ENCODE assay signal across 27 cellular contexts in genomic region chr2:152355411-152355831, GRCh38. TPM values are rescaled to one million over a fixed set of nuclear protein-coding genes. Genes with fewer than 3 reads are reported as not detected.
DNase-seq lines count a peak whose midpoint lies in the region; ATAC-seq and TF ChIP-seq lines count a peak whose summit lies in the region.
"Had no signal": no experiment of that assay in that cellular context is flagged by ENCODE, and none has a peak within 500 bp of the region (broad histone marks: within the 10 kb centered on the region; RNA-seq: fewer than 3 reads in every experiment).

No MANE protein-coding gene starts in this region.

- H3K27ac ChIP-seq in layer of hippocampus (ENCODE audit: low read depth, low read length) (peak overlapping the region; percentile 66), substantia nigra (ENCODE audit: low read depth, low read length, poor library complexity, severe bottlenecking) (peak overlapping the region; percentile 80)
- H3K27ac ChIP-seq: brain microvascular endothelial cell, neural progenitor cell, psoas muscle, SJSA1 had no signal

- no peak for ATAC-seq in effector memory CD8-positive, alpha-beta T cell (replicated peaks)
- ATAC-seq: activated CD8-positive, alpha-beta memory T cell treated with anti-CD3 and anti-CD28 coated beads, Interleukin-2, amount 10 ng/mL, durations not matched to agents 7 days and 5 days; left lung; mucosa of descending colon; Panc1; stimulated activated naive B cell treated with anti-CD40 and anti-IgM and Interleukin-4, amounts not matched to agents 10 μg/mL and 1 μg/mL and 100 μg/mL, for 72 hours had no signal

- H3K4me3 Mint-ChIP-seq in Caco-2 (ENCODE audit: unreplicated experiment) (no peak overlapping the region), Calu3 (ENCODE audit: low read depth, unreplicated experiment) (no peak overlapping the region)
- no peak overlapping the region for H3K4me3 Mint-ChIP-seq in effector memory CD8-positive, alpha-beta T cell
- H3K4me3 Mint-ChIP-seq: activated CD4-positive, alpha-beta T cell treated with anti-CD3 and anti-CD28 coated beads, Interleukin-2, amount 10 ng/mL, durations not matched to agents 7 days and 5 days; activated CD8-positive, alpha-beta memory T cell treated with anti-CD3 and anti-CD28 coated beads, Interleukin-2, amount 10 ng/mL, durations not matched to agents 7 days and 5 days; activated naive CD8-positive, alpha-beta T cell; CD4-positive, CD25-positive, alpha-beta regulatory T cell; IgD-negative memory B cell; neural progenitor cell; stimulated activated naive B cell treated with anti-CD40 and anti-IgM and Interleukin-4, amounts not matched to agents 10 μg/mL and 1 μg/mL and 100 μg/mL, for 72 hours; T-helper 1 cell treated with Interleukin-12 subunit alpha and Interleukin-12 subunit beta and Interleukin-4 antibody, amounts not matched to agents 30 μg/mL and 1 μg/mL, for 36 hours had no signal

- no peaks in the 10 kb centered on the region for H3K36me3 ChIP-seq in Caco-2 (ENCODE audit: control insufficient read depth, insufficient read depth, low read length)
- H3K36me3 ChIP-seq: brain microvascular endothelial cell, left lung, neural progenitor cell, SJSA1 had no signal

- CTCF ChIA-PET in Caco-2 (lab: Charles Lee): no interaction called here
- CTCF ChIA-PET in Calu3 (lab: Charles Lee): interaction anchor here (0.7 kb wide), 1 partner anchor 477 kb away, joined by 3 read pairs; no protein-coding TSS in a partner anchor

- no TSS peak for BruUV-seq in Caco-2 (replicated peaks; lab: Mats Ljungman, UMichigan)
- BruUV-seq in Calu3 (replicated peaks; lab: Mats Ljungman, UMichigan): no TSS peak

- H3K27me3 Mint-ChIP-seq in Caco-2 (ENCODE audit: insufficient read depth, unreplicated experiment): no peaks in the 10 kb centered on the region
- H3K27me3 Mint-ChIP-seq in effector memory CD8-positive, alpha-beta T cell: no peaks in the 10 kb centered on the region
- H3K27me3 Mint-ChIP-seq in Calu3 (ENCODE audit: unreplicated experiment): no peaks in the 10 kb centered on the region
- H3K27me3 Mint-ChIP-seq: activated naive CD8-positive, alpha-beta T cell; CD4-positive, CD25-positive, alpha-beta regulatory T cell; IgD-negative memory B cell; stimulated activated naive B cell treated with anti-CD40 and anti-IgM and Interleukin-4, amounts not matched to agents 10 μg/mL and 1 μg/mL and 100 μg/mL, for 72 hours had no signal

- POLR2A ChIA-PET in Caco-2 (lab: Charles Lee): no interaction called here

- H3K9me3 Mint-ChIP-seq in Caco-2 (ENCODE audit: unreplicated experiment): no peaks in the 10 kb centered on the region
- no peaks in the 10 kb centered on the region for H3K9me3 Mint-ChIP-seq in effector memory CD8-positive, alpha-beta T cell
- no peaks in the 10 kb centered on the region for H3K9me3 Mint-ChIP-seq in Calu3 (ENCODE audit: low read depth, unreplicated experiment)
- H3K9me3 Mint-ChIP-seq: T-helper 1 cell treated with Interleukin-12 subunit alpha and Interleukin-12 subunit beta and Interleukin-4 antibody, amounts not matched to agents 30 μg/mL and 1 μg/mL, for 36 hours had no signal

- no peak for TF ChIP-seq CTCF in Caco-2 (IDR thresholded peaks at IDR 0.05; ENCODE audit: insufficient read depth in 1 of 2, low read depth in 1 of 2, low read length in 1 of 2, severe bottlenecking in 1 of 2, unreplicated experiment in 1 of 2)
- TF ChIP-seq CTCF in Calu3 (IDR thresholded peaks at IDR 0.05; ENCODE audit: unreplicated experiment): no peak

- H3K27ac Mint-ChIP-seq in Caco-2 (ENCODE audit: unreplicated experiment): peak overlapping the region; percentile 17
- no peak overlapping the region for H3K27ac Mint-ChIP-seq in effector memory CD8-positive, alpha-beta T cell
- no peak overlapping the region for H3K27ac Mint-ChIP-seq in Calu3 (ENCODE audit: unreplicated experiment)
- H3K27ac Mint-ChIP-seq: activated CD4-positive, alpha-beta T cell treated with anti-CD3 and anti-CD28 coated beads, Interleukin-2, amount 10 ng/mL, durations not matched to agents 7 days and 5 days; activated CD8-positive, alpha-beta memory T cell treated with anti-CD3 and anti-CD28 coated beads, Interleukin-2, amount 10 ng/mL, durations not matched to agents 7 days and 5 days; activated naive CD8-positive, alpha-beta T cell; CD4-positive, CD25-positive, alpha-beta regulatory T cell; IgD-negative memory B cell; neural progenitor cell; stimulated activated naive B cell treated with anti-CD40 and anti-IgM and Interleukin-4, amounts not matched to agents 10 μg/mL and 1 μg/mL and 100 μg/mL, for 72 hours; T-helper 1 cell treated with Interleukin-12 subunit alpha and Interleukin-12 subunit beta and Interleukin-4 antibody, amounts not matched to agents 30 μg/mL and 1 μg/mL, for 36 hours had no signal

- no peaks in the 10 kb centered on the region for H3K27me3 ChIP-seq in Caco-2 (replicated peaks; ENCODE audit: control insufficient read depth, insufficient read depth, low read length)
- no peaks in the 10 kb centered on the region for H3K27me3 ChIP-seq in layer of hippocampus (ENCODE audit: control insufficient read depth, insufficient read depth, low read length)
- H3K27me3 ChIP-seq: brain microvascular endothelial cell, left lung, neural progenitor cell, SJSA1 had no signal

- H3K4me1 ChIP-seq in Caco-2: peaks cover 36% of the 10 kb centered on the region
- H3K4me1 ChIP-seq: neural progenitor cell had no signal

- DNase-seq in Caco-2: no peak
- peak; percentile 15 for DNase-seq in astrocyte of the hippocampus (ENCODE audit: low read depth, low spot score)
- peak in 1 of 49 donors; percentile 11 for DNase-seq in substantia nigra (lab: John Stamatoyannopoulos, UW)
- no peak for DNase-seq in LoVo (ENCODE audit: low spot score)
- DNase-seq in effector memory CD8-positive, alpha-beta T cell: no peak
- no peak for DNase-seq in Calu3
- no peak for DNase-seq in NCI-H2196 (lab: John Stamatoyannopoulos, UW; ENCODE audit: unreplicated experiment)
- DNase-seq: activated CD4-positive, alpha-beta T cell treated with anti-CD3 and anti-CD28 coated beads, Interleukin-2, amount 10 ng/mL, durations not matched to agents 7 days and 5 days; activated CD8-positive, alpha-beta memory T cell treated with anti-CD3 and anti-CD28 coated beads, Interleukin-2, amount 10 ng/mL, durations not matched to agents 7 days and 5 days; brain microvascular endothelial cell; CD4-positive, CD25-positive, alpha-beta regulatory T cell; GF-D8; left lung; mucosa of descending colon; NCI-H1436; NCI-H510A treated with DMSO at 0.1 percent for 48 hours; NK-92 treated with Interleukin-12 subunit alpha and Interleukin-12 subunit beta, amount 100 ng/mL, for 24 hours; psoas muscle; small intestine; stimulated activated naive B cell treated with anti-CD40 and anti-IgM and Interleukin-4, amounts not matched to agents 10 μg/mL and 1 μg/mL and 100 μg/mL, for 72 hours had no signal

- H3K9me3 ChIP-seq in Caco-2: no peaks in the 10 kb centered on the region
- H3K9me3 ChIP-seq: left lung, mucosa of descending colon, psoas muscle, SJSA1 had no signal

- H3K36me3 Mint-ChIP-seq in Caco-2 (ENCODE audit: insufficient read depth, unreplicated experiment): no peaks in the 10 kb centered on the region
- H3K36me3 Mint-ChIP-seq in effector memory CD8-positive, alpha-beta T cell (ENCODE audit: insufficient read depth): no peaks in the 10 kb centered on the region
- H3K36me3 Mint-ChIP-seq in Calu3 (ENCODE audit: insufficient read depth, unreplicated experiment): no peaks in the 10 kb centered on the region
- H3K36me3 Mint-ChIP-seq: activated CD8-positive, alpha-beta memory T cell treated with anti-CD3 and anti-CD28 coated beads, Interleukin-2, amount 10 ng/mL, durations not matched to agents 7 days and 5 days; activated naive CD8-positive, alpha-beta T cell; CD4-positive, CD25-positive, alpha-beta regulatory T cell; stimulated activated naive B cell treated with anti-CD40 and anti-IgM and Interleukin-4, amounts not matched to agents 10 μg/mL and 1 μg/mL and 100 μg/mL, for 72 hours had no signal

- intact Hi-C loops in Caco-2 (cut with micrococcal nuclease; ENCODE audit: unreplicated experiment) (no loop called here), Calu3 (cut with micrococcal nuclease; ENCODE audit: unreplicated experiment) (no loop called here)

- peaks cover 11% of the 10 kb centered on the region for H3K4me1 Mint-ChIP-seq in Caco-2 (ENCODE audit: low read depth, unreplicated experiment)
- H3K4me1 Mint-ChIP-seq in effector memory CD8-positive, alpha-beta T cell (ENCODE audit: low read depth in 2 of 2): no peaks in the 10 kb centered on the region
- peaks cover 28% of the 10 kb centered on the region for H3K4me1 Mint-ChIP-seq in Calu3 (ENCODE audit: low read depth, unreplicated experiment)
- H3K4me1 Mint-ChIP-seq: activated CD4-positive, alpha-beta T cell treated with anti-CD3 and anti-CD28 coated beads, Interleukin-2, amount 10 ng/mL, durations not matched to agents 7 days and 5 days; activated CD8-positive, alpha-beta memory T cell treated with anti-CD3 and anti-CD28 coated beads, Interleukin-2, amount 10 ng/mL, durations not matched to agents 7 days and 5 days; CD4-positive, CD25-positive, alpha-beta regulatory T cell; IgD-negative memory B cell; stimulated activated naive B cell treated with anti-CD40 and anti-IgM and Interleukin-4, amounts not matched to agents 10 μg/mL and 1 μg/mL and 100 μg/mL, for 72 hours had no signal

- H3K4me3 ChIP-seq in Caco-2 (ENCODE audit: low read depth, low read length): no peak overlapping the region
- H3K4me3 ChIP-seq: left lung, mucosa of descending colon, neural progenitor cell, psoas muscle, SJSA1 had no signal

RNA-seq across cellular contexts. Expression of gene FMNL2, which starts 20.4 kb away (rescaled TPM):
- 38.0 and 38.2 TPM in 2 replicates for total RNA-seq in Caco-2 (2022)
- 42.9 and 46.5 TPM in 2 replicates for total RNA-seq in Calu3 (2022)
